10 cellular contexts compared by ENCODE assay signal in genomic region chr10:35040761-35041501, GRCh38. TPM values are rescaled to one million over a fixed set of nuclear protein-coding genes. Genes with fewer than 3 reads are reported as not detected.
DNase-seq lines count a peak whose midpoint lies in the region; ATAC-seq and TF ChIP-seq lines count a peak whose summit lies in the region.
"Had no signal": no experiment of that assay in that cellular context is flagged by ENCODE, and none has a peak within 500 bp of the region (broad histone marks: within the 10 kb centered on the region; RNA-seq: fewer than 3 reads in every experiment).

No MANE protein-coding gene starts in this region.

- peaks cover 5 to 9% (median 8%) of the 10 kb centered on the region in 3 donors for H3K4me1 Mint-ChIP-seq in CD8-positive, alpha-beta memory T cell

- no peak overlapping the region for H3K27ac ChIP-seq in CD8-positive, alpha-beta memory T cell (ENCODE audit: low read depth, low read length)
- H3K27ac ChIP-seq: ovary had no signal

- DNase-seq in AG20443 (ENCODE audit: low spot score): peak; percentile 36
- peak; percentile 76 for DNase-seq in HT1080 (ENCODE audit: low read depth)
- DNase-seq in brain pericyte (ENCODE audit: low read depth, low spot score): peak; percentile 31
- DNase-seq in left lobe of liver (ENCODE audit: low spot score): no peak
- no peak for DNase-seq in mucosa of descending colon
- DNase-seq in NCI-H524 (lab: John Stamatoyannopoulos, UW): no peak
- no peak for DNase-seq in CD8-positive, alpha-beta memory T cell
- no peak for DNase-seq in NCI-H1092 (lab: John Stamatoyannopoulos, UW)
- DNase-seq: NCI-H510A, ovary had no signal

- CTCF ChIA-PET in CD8-positive, alpha-beta memory T cell (lab: Charles Lee): no interaction called here

- no peak for TF ChIP-seq CTCF in mucosa of descending colon (IDR thresholded peaks at IDR 0.05)

- no peaks in the 10 kb centered on the region for H3K27me3 Mint-ChIP-seq in CD8-positive, alpha-beta memory T cell

- intact Hi-C loops in mucosa of descending colon (cut with DNase I, micrococcal nuclease): no loop called here

- POLR2A ChIA-PET in CD8-positive, alpha-beta memory T cell (lab: Charles Lee): no interaction called here

- H3K9me3 Mint-ChIP-seq in CD8-positive, alpha-beta memory T cell: no peaks in the 10 kb centered on the region

- ATAC-seq in left lobe of liver: peak; percentile 19
- ATAC-seq in mucosa of descending colon: no peak

- H3K27ac Mint-ChIP-seq in CD8-positive, alpha-beta memory T cell: peak overlapping the region in 3 of 8 donors; percentile 1 to 18 (median 1)

- H3K4me3 Mint-ChIP-seq in CD8-positive, alpha-beta memory T cell: no peak overlapping the region

- no peak overlapping the region for H3K4me3 ChIP-seq in mucosa of descending colon
- H3K4me3 ChIP-seq in CD8-positive, alpha-beta memory T cell (ENCODE audit: low read length): no peak overlapping the region
- H3K4me3 ChIP-seq: ovary had no signal

- H3K36me3 ChIP-seq in mucosa of descending colon (ENCODE audit: low read depth): no peaks in the 10 kb centered on the region
- H3K36me3 ChIP-seq in CD8-positive, alpha-beta memory T cell (ENCODE audit: insufficient read depth, low read length): peaks cover 35% of the 10 kb centered on the region
- H3K36me3 ChIP-seq: ovary had no signal

- H3K27me3 ChIP-seq in CD8-positive, alpha-beta memory T cell (ENCODE audit: insufficient read depth, low read length, poor library complexity, severe bottlenecking): no peaks in the 10 kb centered on the region
- H3K27me3 ChIP-seq: ovary had no signal

- H3K9me3 ChIP-seq in mucosa of descending colon: no peaks in the 10 kb centered on the region
- no peaks in the 10 kb centered on the region for H3K9me3 ChIP-seq in CD8-positive, alpha-beta memory T cell (ENCODE audit: low read length)
- H3K9me3 ChIP-seq: ovary had no signal

- no peaks in the 10 kb centered on the region for H3K4me1 ChIP-seq in mucosa of descending colon (ENCODE audit: low read depth)
- no peaks in the 10 kb centered on the region for H3K4me1 ChIP-seq in CD8-positive, alpha-beta memory T cell (ENCODE audit: insufficient read depth, low read length)

- peaks cover 10 to 84% (median 32%) of the 10 kb centered on the region in 3 donors for H3K36me3 Mint-ChIP-seq in CD8-positive, alpha-beta memory T cell

RNA-seq across cellular contexts. Expression of gene CUL2, which starts 49.2 kb away (rescaled TPM):
- total RNA-seq in HT1080 (2014; rRNA removed; shearing (Covaris generic)): 39.6 and 41.4 TPM in 2 replicates
- polyA plus RNA-seq in HT1080 (2015; cell fraction: cytosol; rRNA removed): 44.6 and 53.8 TPM in 2 replicates
- 82.6 and 103 TPM in 2 replicates for polyA plus RNA-seq in HT1080 (2015; cell fraction: nucleus; rRNA removed)
- total RNA-seq in left lobe of liver (12.3 TPM), mucosa of descending colon (10 to 100 TPM; 18.5 to 40.4 (median 24.7) TPM)
- 10 to 100 TPM; 56.8 to 59.4 TPM for total RNA-seq in CD8-positive, alpha-beta memory T cell
- 19.3 TPM for polyA plus RNA-seq in CD8-positive, alpha-beta memory T cell

Comparison
In these comparisons a context has a peak if more than half of its experiments do, and no peak if none do; other contexts are left out.
1. DNase-seq: peak in AG20443 (single experiment), HT1080 (single experiment) and brain pericyte (single experiment); none in left lobe of liver (single experiment), mucosa of descending colon (0 of 3), NCI-H524 (0 of 2), CD8-positive, alpha-beta memory T cell (0 of 5) and NCI-H1092 (single experiment).